In the genomic region with DNA sequence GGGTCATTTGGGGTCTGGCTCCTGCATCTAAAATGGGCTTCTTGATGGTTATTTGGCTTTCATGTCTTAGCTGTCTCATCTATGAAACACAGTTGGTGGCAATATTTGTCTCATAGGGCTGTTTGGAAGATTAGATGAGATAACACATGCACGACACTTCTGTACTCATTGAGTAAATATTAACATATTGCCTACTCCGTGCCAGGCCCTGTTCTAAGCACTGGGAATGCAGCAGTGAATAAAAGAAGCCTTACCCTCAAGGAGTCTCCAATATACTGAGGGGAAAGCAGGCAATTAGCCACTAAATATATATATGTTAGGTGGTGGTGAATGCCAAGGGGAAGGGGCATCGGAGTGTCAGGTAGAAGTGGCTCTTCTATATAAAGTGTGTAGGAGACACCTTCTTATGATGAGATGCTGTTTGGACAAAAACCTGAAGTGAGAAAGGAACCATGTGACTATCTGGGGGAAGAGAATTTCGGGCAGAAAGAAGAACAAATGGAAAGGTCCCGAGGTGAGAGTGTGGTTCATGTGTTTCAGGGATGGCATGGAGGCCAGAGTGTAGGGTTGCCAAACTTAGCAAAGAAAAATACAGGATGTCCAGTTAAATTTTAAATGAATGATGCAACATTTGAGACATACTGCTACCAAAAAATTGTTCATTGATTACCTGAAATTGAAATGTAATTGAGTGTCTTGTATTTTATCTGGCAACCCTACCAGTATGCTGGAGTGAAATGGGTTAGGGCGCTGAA, we compare ENCODE assay signal across 20 cellular contexts. TPM values are rescaled to one million over a fixed set of nuclear protein-coding genes. Genes with fewer than 3 reads are reported as not detected.
DNase-seq lines count a peak whose midpoint lies in the region; TF ChIP-seq lines count a peak whose summit lies in the region.
"Had no signal": no experiment of that assay in that cellular context is flagged by ENCODE, and none has a peak within 500 bp of the region (broad histone marks: within the 10 kb centered on the region; RNA-seq: fewer than 3 reads in every experiment).

No MANE protein-coding gene starts in this region.

- H3K9me3 ChIP-seq in mesenchymal stem cell (ENCODE audit: control insufficient read depth, low read length), result no peaks in the 10 kb centered on the region
- H3K9me3 ChIP-seq in stomach, result no peaks in the 10 kb centered on the region
- no peaks in the 10 kb centered on the region for H3K9me3 ChIP-seq in osteoblast (ENCODE audit: low read depth, low read length)
- H3K9me3 ChIP-seq: BLaER1 treated with 17β-estradiol and CSF1 and Interleukin-3, amounts not matched to agents 10 nM and 100 nM; Peyer's patch; SK-N-SH had no signal

- H3K14ac ChIP-seq in mesenchymal stem cell (ENCODE audit: low read length in 2 of 2), result no peak overlapping the region

- intact Hi-C loops in stomach (cut with DNase I; ENCODE audit: low total_unique reads) (no loop called here), lower leg skin (cut with DNase I; ENCODE audit: low total_unique reads) (no loop called here)

- H3K4me1 Mint-ChIP-seq in glutamatergic neuron (ENCODE audit: low read depth, unreplicated experiment), result no peaks in the 10 kb centered on the region
- H3K4me1 Mint-ChIP-seq: CD8-positive, alpha-beta memory T cell had no signal

- no peaks in the 10 kb centered on the region for H3K79me1 ChIP-seq in mesenchymal stem cell (replicated peaks; ENCODE audit: low read length, poor library complexity, severe bottlenecking)

- peaks cover 2% of the 10 kb centered on the region for H3K27me3 Mint-ChIP-seq in glutamatergic neuron (ENCODE audit: unreplicated experiment)

- no peak overlapping the region for H3K4me2 ChIP-seq in mesenchymal stem cell (ENCODE audit: low read length, poor library complexity, severe bottlenecking)
- no peak overlapping the region for H3K4me2 ChIP-seq in osteoblast (ENCODE audit: insufficient read depth, low read length)
- H3K4me2 ChIP-seq: SK-N-SH had no signal

- TF ChIP-seq EP300 in stomach (IDR thresholded peaks at IDR 0.05), result no peak

- peak overlapping the region; percentile 33 for H3K27ac Mint-ChIP-seq in glutamatergic neuron (ENCODE audit: unreplicated experiment)

- H3K23ac ChIP-seq in mesenchymal stem cell (ENCODE audit: low read length in 2 of 2), result no peak overlapping the region

- H2BK15ac ChIP-seq in mesenchymal stem cell (ENCODE audit: low read depth, poor library complexity, severe bottlenecking), result no peak overlapping the region

- no peak overlapping the region for H3K4ac ChIP-seq in mesenchymal stem cell (ENCODE audit: low read depth in 1 of 2, low read length in 2 of 2)

- TF ChIP-seq POLR2A in stomach (IDR thresholded peaks at IDR 0.05) (no peak), lower leg skin (IDR thresholded peaks at IDR 0.05) (no peak)

- peak overlapping the region; percentile 73 for H2AK5ac ChIP-seq in mesenchymal stem cell (ENCODE audit: low read length, severe bottlenecking)

- H3K36me3 ChIP-seq in mesenchymal stem cell (ENCODE audit: control insufficient read depth in 1 of 2, insufficient read depth in 2 of 2, low read depth in 1 of 2, low read length in 2 of 2) (no peaks in the 10 kb centered on the region), stomach (no peaks in the 10 kb centered on the region), osteoblast (ENCODE audit: insufficient read depth, low read length) (no peaks in the 10 kb centered on the region)
- H3K36me3 ChIP-seq: BLaER1 treated with 17β-estradiol and CSF1 and Interleukin-3, amounts not matched to agents 10 nM and 100 nM had no signal

- no peak overlapping the region for H3K4me3 ChIP-seq in mesenchymal stem cell (ENCODE audit: insufficient read depth in 1 of 2, low read depth in 1 of 2, low read length in 2 of 2)
- no peak overlapping the region for H3K4me3 ChIP-seq in stomach
- H3K4me3 ChIP-seq in osteoblast (ENCODE audit: insufficient read depth, low read length), result no peak overlapping the region
- no peak overlapping the region for H3K4me3 ChIP-seq in lower leg skin (ENCODE audit: low read depth, poor library complexity, severe bottlenecking)
- H3K4me3 ChIP-seq: BLaER1 treated with 17β-estradiol and CSF1 and Interleukin-3, amounts not matched to agents 10 nM and 100 nM; Peyer's patch had no signal

- peaks cover 12% of the 10 kb centered on the region for H3K4me1 ChIP-seq in mesenchymal stem cell (ENCODE audit: control insufficient read depth, insufficient read depth, low read depth, low read length)
- peaks cover 10 to 39% (median 25%) of the 10 kb centered on the region in 4 donors for H3K4me1 ChIP-seq in stomach
- peaks cover 21% of the 10 kb centered on the region for H3K4me1 ChIP-seq in osteoblast (ENCODE audit: insufficient read depth, low read length)

- H3K18ac ChIP-seq in mesenchymal stem cell (ENCODE audit: low read depth in 1 of 2, low read length in 2 of 2), result peak overlapping the region in 1 of 2 experiments; percentile 37

- peak; percentile 41 for DNase-seq in DMS53 (lab: John Stamatoyannopoulos, UW)
- DNase-seq in DMS53 treated with DMSO at 0.1 percent for 48 hours (lab: John Stamatoyannopoulos, UW; ENCODE audit: unreplicated experiment), result no peak
- no peak for DNase-seq in glutamatergic neuron
- no peak for DNase-seq in mesenchymal stem cell
- DNase-seq in stomach, result peak; percentile 61
- DNase-seq in osteoblast (ENCODE audit: insufficient read length, low spot score, missing footprints), result no peak
- no peak for DNase-seq in EL
- DNase-seq in lower leg skin (ENCODE audit: low spot score in 2 of 2), result no peak
- DNase-seq: 8988T; CD8-positive, alpha-beta memory T cell; HCEC 1CT; KG1; NCI-H1436 treated with DMSO at 0.1 percent for 48 hours; NCI-H2029 treated with DMSO at 0.1 percent for 48 hours; NCI-H510A treated with DMSO at 0.1 percent for 48 hours; Peyer's patch; SHP77; SK-N-SH had no signal

- no peak overlapping the region for H3K4me3 Mint-ChIP-seq in glutamatergic neuron (ENCODE audit: unreplicated experiment)
- H3K4me3 Mint-ChIP-seq: CD8-positive, alpha-beta memory T cell had no signal

- no peaks in the 10 kb centered on the region for H4K20me1 ChIP-seq in osteoblast (ENCODE audit: insufficient read depth, low read length)
- H4K20me1 ChIP-seq: BLaER1 treated with 17β-estradiol and CSF1 and Interleukin-3, amounts not matched to agents 10 nM and 100 nM had no signal

- no peak overlapping the region for H3K9ac ChIP-seq in mesenchymal stem cell (ENCODE audit: low read length)
- H3K9ac ChIP-seq: BLaER1 treated with 17β-estradiol and CSF1 and Interleukin-3, amounts not matched to agents 10 nM and 100 nM; SK-N-SH had no signal

- H3K27ac ChIP-seq in mesenchymal stem cell (ENCODE audit: low read length, poor library complexity, severe bottlenecking) (no peak overlapping the region), stomach (peak overlapping the region; percentile 45 to 61 (median 54)), osteoblast (ENCODE audit: low read depth, low read length) (no peak overlapping the region)
- H3K27ac ChIP-seq: BLaER1 treated with 17β-estradiol and CSF1 and Interleukin-3, amounts not matched to agents 10 nM and 100 nM; Peyer's patch had no signal

- H3K79me2 ChIP-seq in osteoblast (ENCODE audit: insufficient read depth, low read length), result no peaks in the 10 kb centered on the region

- no peaks in the 10 kb centered on the region for H3K9me3 Mint-ChIP-seq in glutamatergic neuron (ENCODE audit: unreplicated experiment)

- peak overlapping the region in 1 of 2 experiments; percentile 1 for H2BK12ac ChIP-seq in mesenchymal stem cell (ENCODE audit: low read length in 2 of 2)

- H3K36me3 Mint-ChIP-seq in glutamatergic neuron (ENCODE audit: unreplicated experiment), result no peaks in the 10 kb centered on the region
- H3K36me3 Mint-ChIP-seq: CD8-positive, alpha-beta memory T cell had no signal

- no peak overlapping the region for H4K91ac ChIP-seq in mesenchymal stem cell (ENCODE audit: low read length)

- peaks cover 0 to 8% of the 10 kb centered on the region in 2 experiments for H3K27me3 ChIP-seq in mesenchymal stem cell (ENCODE audit: control insufficient read depth in 1 of 2, insufficient read depth in 1 of 2, low read length in 2 of 2)
- H3K27me3 ChIP-seq in stomach, result no peaks in the 10 kb centered on the region
- no peaks in the 10 kb centered on the region for H3K27me3 ChIP-seq in osteoblast (ENCODE audit: insufficient read depth, low read length)
- H3K27me3 ChIP-seq: BLaER1 treated with 17β-estradiol and CSF1 and Interleukin-3, amounts not matched to agents 10 nM and 100 nM; Peyer's patch had no signal

- no peak overlapping the region for H2BK5ac ChIP-seq in mesenchymal stem cell (ENCODE audit: low read depth, low read length, poor library complexity, severe bottlenecking)

- no peak overlapping the region for H2BK120ac ChIP-seq in mesenchymal stem cell (ENCODE audit: low read depth, low read length)

- no peak overlapping the region for H2AFZ ChIP-seq in mesenchymal stem cell (ENCODE audit: low read depth, low read length)
- H2AFZ ChIP-seq in osteoblast (ENCODE audit: low read length), result no peak overlapping the region

- 81% methylated on average over 3 of the region's 6 CpGs for WGBS in mesenchymal stem cell
- WGBS in stomach, 5 donors, result 55 to 73% (median 63%) methylated on average over 6 of the region's 6 CpGs
- WGBS in lower leg skin, 2 donors, result 81 to 84% methylated on average over 6 of the region's 6 CpGs

- H4K8ac ChIP-seq in mesenchymal stem cell (ENCODE audit: low read length), result no peak overlapping the region

- TF ChIP-seq CTCF in glutamatergic neuron (IDR thresholded peaks at IDR 0.05; ENCODE audit: partially characterized antibody, unreplicated experiment), result no peak
- TF ChIP-seq CTCF in stomach (IDR thresholded peaks at IDR 0.05), result no peak
- no peak for TF ChIP-seq CTCF in osteoblast (IDR thresholded peaks at IDR 0.05; ENCODE audit: extremely low read depth, low read depth, low read length)
- no peak for TF ChIP-seq CTCF in lower leg skin (IDR thresholded peaks at IDR 0.05)

RNA-seq across cellular contexts. Expression of a gene that starts 11.8 kb away (rescaled TPM):
- total RNA-seq in glutamatergic neuron (ENCODE audit: unreplicated experiment) (0.51 TPM), stomach (1 to 10 TPM in 2 of 5 donors, under 1 TPM in 1, not detected in 2; 0.72 to 9.0 (median 1.7) TPM), osteoblast (0.36 TPM in 1 of 2 replicates, not detected in the other), lower leg skin (under 1 TPM in 2 of 4 donors, not detected in 2; 0.23 to 0.32 TPM)
- 0.15 TPM for polyA plus RNA-seq in mesenchymal stem cell (2013, experiment 1 of 2)
- 0.11 TPM for polyA plus RNA-seq in mesenchymal stem cell (2013, experiment 2 of 2)
- under 1 TPM; 0.25 to 0.83 (median 0.76) TPM for polyA plus RNA-seq in stomach
- total RNA-seq: M059J had no signal

Comparison
In these comparisons a context has a peak if more than half of its experiments do, and no peak if none do; other contexts are left out.
1. DNase-seq: peak in DMS53 (single experiment) and stomach (single experiment); none in DMS53 treated with DMSO at 0.1 percent for 48 hours (single experiment), glutamatergic neuron (single experiment), mesenchymal stem cell (single experiment), osteoblast (single experiment), EL (single experiment) and lower leg skin (0 of 2).
2. H3K27ac ChIP-seq: peak in stomach (5 of 5); none in mesenchymal stem cell (single experiment) and osteoblast (single experiment).